23 cellular contexts compared by ENCODE assay signal in genomic region chr18:24991661-24992060, GRCh38.
DNase-seq lines count a peak whose midpoint lies in the region; ATAC-seq, FAIRE-seq and TF ChIP-seq lines count a peak whose summit lies in the region.
"Had no signal": no experiment of that assay in that cellular context is flagged by ENCODE, and none has a peak within 500 bp of the region (broad histone marks: within the 10 kb centered on the region; RNA-seq: fewer than 3 reads in every experiment).

No MANE protein-coding gene starts in this region.

- H3K18ac ChIP-seq in mesendoderm (ENCODE audit: low read length): no peak overlapping the region

- H2BK5ac ChIP-seq in mesendoderm (ENCODE audit: low read length): peak overlapping the region; percentile 57

- no peak overlapping the region for H4K8ac ChIP-seq in mesendoderm (ENCODE audit: low read depth, low read length)

- no peak overlapping the region for H2BK120ac ChIP-seq in mesendoderm (ENCODE audit: low read depth, low read length)

- H3K9ac ChIP-seq in mesendoderm (ENCODE audit: low read length): no peak overlapping the region
- no peak overlapping the region for H3K9ac ChIP-seq in HepG2 (ENCODE audit: insufficient read depth, low read depth, low read length)

- TF ChIP-seq RAD21 in HepG2 (CRISPR knock-in tag; IDR thresholded peaks at IDR 0.05): no peak

- no peak overlapping the region for H3K56ac ChIP-seq in mesendoderm (ENCODE audit: low read length)

- no peak for TF ChIP-seq EP300 in HepG2 (IDR thresholded peaks at IDR 0.05; ENCODE audit: low read depth in 2 of 2, low read length in 2 of 2)
- TF ChIP-seq EP300 in HepG2 (CRISPR knock-in tag; IDR thresholded peaks at IDR 0.05; ENCODE audit: borderline replicate concordance): no peak

- H3K36me3 ChIP-seq in left ventricle myocardium inferior (no peaks in the 10 kb centered on the region), mesendoderm (ENCODE audit: control insufficient read depth, insufficient read depth, low read length) (no peaks in the 10 kb centered on the region), vagina (no peaks in the 10 kb centered on the region), HepG2 (replicated peaks in 1 of 2; ENCODE audit: control insufficient read depth in 1 of 2, insufficient read depth in 2 of 2, low read length in 2 of 2) (no peaks in the 10 kb centered on the region), prostate gland (no peaks in the 10 kb centered on the region)

- in situ Hi-C loops in HepG2 (cut with HindIII; ENCODE audit: extremely low pct_ligation_motif_present, low pct_unique_long_range_greater_than_20kb): loop anchor here (25.0 kb wide), 1 partner anchor 104 kb away; no protein-coding TSS in a partner anchor

- POLR2A ChIA-PET in HepG2 (lab: Yijun Ruan, JAX): no interaction called here

- no peak overlapping the region for H3K4me3 ChIP-seq in left ventricle myocardium inferior
- H3K4me3 ChIP-seq in mesendoderm (ENCODE audit: low read length): no peak overlapping the region
- no peak overlapping the region for H3K4me3 ChIP-seq in vagina
- no peak overlapping the region for H3K4me3 ChIP-seq in HepG2 (replicated peaks in 1 of 3; ENCODE audit: insufficient read depth in 1 of 3, low read depth in 2 of 3, low read length in 3 of 3)
- no peak overlapping the region for H3K4me3 ChIP-seq in prostate gland
- H3K4me3 ChIP-seq: PC-9 had no signal

- H3K4me2 ChIP-seq in mesendoderm (ENCODE audit: low read length): no peak overlapping the region
- H3K4me2 ChIP-seq in HepG2 (ENCODE audit: low read depth, low read length): no peak overlapping the region
- H3K4me2 ChIP-seq: PC-9 had no signal

- CTCF ChIA-PET in HepG2 (lab: Yijun Ruan, JAX; ENCODE audit: low intra/inter-chr PET ratio, low total read pairs): no interaction called here

- no peak overlapping the region for H2AK5ac ChIP-seq in mesendoderm (ENCODE audit: low read length)

- DNase-seq in left ventricle myocardium inferior: no peak
- no peak for DNase-seq in cardiac septum (ENCODE audit: low spot score)
- peak; percentile 28 for DNase-seq in fibroblast of gingiva (ENCODE audit: low read depth)
- DNase-seq in mesendoderm: no peak
- no peak for DNase-seq in vagina (ENCODE audit: extremely low spot score in 2 of 2)
- DNase-seq in HepG2 (ENCODE audit: low spot score): no peak
- DNase-seq in A172 (ENCODE audit: low spot score): no peak
- DNase-seq in prostate gland (ENCODE audit: low spot score): no peak
- DNase-seq: 8988T, DMS53, KG1, NCI-H1092 treated with DMSO at 0.1 percent for 48 hours, NCI-H146, NCI-H2029, NCI-H2227 treated with DMSO at 0.1 percent for 48 hours, NCI-H510A, NCI-H748 treated with DMSO at 0.1 percent for 48 hours, PC-9, RPMI8226, SHP77 had no signal

- TF ChIP-seq POLR2A in vagina (IDR thresholded peaks at IDR 0.05) (no peak), HepG2 (IDR thresholded peaks at IDR 0.05; ENCODE audit: insufficient read depth in 1 of 2, low read depth in 2 of 2, low read length in 2 of 2) (no peak), prostate gland (IDR thresholded peaks at IDR 0.05) (no peak)

- no peaks in the 10 kb centered on the region for H4K20me1 ChIP-seq in HepG2 (ENCODE audit: insufficient read depth, low read length)

- H3K27me3 ChIP-seq in left ventricle myocardium inferior (ENCODE audit: low read depth): no peaks in the 10 kb centered on the region
- H3K27me3 ChIP-seq in mesendoderm (ENCODE audit: insufficient read depth, low read length, poor library complexity): no peaks in the 10 kb centered on the region
- no peaks in the 10 kb centered on the region for H3K27me3 ChIP-seq in vagina
- no peaks in the 10 kb centered on the region for H3K27me3 ChIP-seq in HepG2 (ENCODE audit: control insufficient read depth in 1 of 2, insufficient read depth in 2 of 2, low read length in 2 of 2)
- no peaks in the 10 kb centered on the region for H3K27me3 ChIP-seq in prostate gland (replicated peaks; ENCODE audit: insufficient read depth)

- H3K27ac ChIP-seq in left ventricle myocardium inferior (replicated peaks): peak overlapping the region; percentile 27
- H3K27ac ChIP-seq in mesendoderm (ENCODE audit: low read depth, low read length): no peak overlapping the region
- H3K27ac ChIP-seq in vagina: peak overlapping the region; percentile 42
- no peak overlapping the region for H3K27ac ChIP-seq in HepG2 (ENCODE audit: extremely low read length, insufficient read depth, low read length)
- no peak overlapping the region for H3K27ac ChIP-seq in prostate gland
- H3K27ac ChIP-seq: C4-2B, HL-60, PC-9 had no signal

- H3K4me1 ChIP-seq in left ventricle myocardium inferior (peaks cover 38% of the 10 kb centered on the region), mesendoderm (ENCODE audit: control insufficient read depth, low read depth, low read length) (peaks cover 8% of the 10 kb centered on the region), vagina (peaks cover 21% of the 10 kb centered on the region), HepG2 (ENCODE audit: insufficient read depth, low read length) (no peaks in the 10 kb centered on the region), prostate gland (replicated peaks) (no peaks in the 10 kb centered on the region)

- H3K79me1 ChIP-seq in mesendoderm (ENCODE audit: low read length): no peaks in the 10 kb centered on the region

- TF ChIP-seq CTCF in left ventricle myocardium inferior (IDR thresholded peaks at IDR 0.05; ENCODE audit: borderline replicate concordance) (no peak), vagina (IDR thresholded peaks at IDR 0.05) (no peak), HepG2 (CRISPR knock-in tag; IDR thresholded peaks at IDR 0.05) (no peak), prostate gland (IDR thresholded peaks at IDR 0.05) (no peak)

- H3K4ac ChIP-seq in mesendoderm (ENCODE audit: low read depth, low read length): no peak overlapping the region

- no peak for ATAC-seq in HepG2

- H2AFZ ChIP-seq in HepG2 (ENCODE audit: low read length): no peak overlapping the region
- H2AFZ ChIP-seq: PC-9 had no signal

- H3K79me2 ChIP-seq in mesendoderm (ENCODE audit: control insufficient read depth, insufficient read depth, low read length) (no peaks in the 10 kb centered on the region), HepG2 (ENCODE audit: insufficient read depth, low read length) (no peaks in the 10 kb centered on the region)

- H3K9me3 ChIP-seq in left ventricle myocardium inferior (replicated peaks): no peaks in the 10 kb centered on the region
- H3K9me3 ChIP-seq in vagina: no peaks in the 10 kb centered on the region
- no peaks in the 10 kb centered on the region for H3K9me3 ChIP-seq in HepG2 (ENCODE audit: low read length)
- no peaks in the 10 kb centered on the region for H3K9me3 ChIP-seq in prostate gland

- no peak overlapping the region for H4K5ac ChIP-seq in mesendoderm (ENCODE audit: low read length)

- FAIRE-seq in HepG2 (lab: Jason Lieb, UNC): no peak
- FAIRE-seq: D721Med had no signal

- no peak overlapping the region for H2BK15ac ChIP-seq in mesendoderm (replicated peaks; ENCODE audit: low read depth)

- no peak overlapping the region for H3K23ac ChIP-seq in mesendoderm (ENCODE audit: low read length)

- no TSS peak for BruUV-seq in HepG2 (replicated peaks; lab: Mats Ljungman, UMichigan)

- intact Hi-C loops in left ventricle myocardium inferior (cut with micrococcal nuclease): no loop called here
- intact Hi-C loops in cardiac septum (cut with DNase I): no loop called here
- intact Hi-C loops in vagina (cut with DNase I): no loop called here
- intact Hi-C loops in HepG2 (cut with micrococcal nuclease; ENCODE audit: unreplicated experiment): no loop called here
- intact Hi-C loops in prostate gland (cut with DNase I): no loop called here

TF ChIP-seq in HepG2, 621 proteins besides CTCF, POLR2A, EP300 and RAD21:
- TF ChIP-seq MXD3 (CRISPR knock-in tag; IDR thresholded peaks at IDR 0.05) (no peak), GATAD1 (CRISPR knock-in tag; IDR thresholded peaks at IDR 0.05) (no peak), MLXIP (CRISPR knock-in tag; IDR thresholded peaks at IDR 0.05; ENCODE audit: borderline replicate concordance) (no peak)
TF ChIP-seq in HepG2: peak in this region for 0.

Comparison
In these comparisons a context has a peak if more than half of its experiments do, and no peak if none do; other contexts are left out.
1. H3K27ac ChIP-seq: peak in left ventricle myocardium inferior (single experiment) and vagina (single experiment); none in mesendoderm (single experiment), HepG2 (single experiment) and prostate gland (0 of 2).